Comparison of ENCODE assay signal across 24 cellular contexts in genomic region chr10:13650961-13651360, GRCh38.
"Had no signal": no experiment of that assay in that cellular context is flagged by ENCODE, and none has a peak within 500 bp of the region (broad histone marks: within the 10 kb centered on the region; RNA-seq: fewer than 3 reads in every experiment).

No MANE protein-coding gene starts in this region.

- H3K9me3 ChIP-seq: gastrocnemius medialis, left ventricle myocardium inferior, right atrium auricular region, spleen, thoracic aorta, vagina had no signal

- H3K4me1 ChIP-seq: gastrocnemius medialis, right atrium auricular region, spleen, vagina had no signal

- H3K4me3 Mint-ChIP-seq: activated naive CD4-positive, alpha-beta T cell treated with anti-CD3 and anti-CD28 coated beads for 36 hours; naive B cell had no signal

- H3K27ac ChIP-seq: gastrocnemius medialis, hepatocyte, right atrium auricular region, spleen, thoracic aorta, vagina, VCaP had no signal

- H3K9me3 Mint-ChIP-seq: activated naive CD4-positive, alpha-beta T cell treated with anti-CD3 and anti-CD28 coated beads for 36 hours; naive B cell had no signal

- ATAC-seq: activated CD4-positive, CD25-positive, alpha-beta regulatory T cell treated with anti-CD3 and anti-CD28 coated beads, Interleukin-2, amount 50 U/mL, for 24 hours; gastrocnemius medialis had no signal

- H3K27ac Mint-ChIP-seq: activated naive CD4-positive, alpha-beta T cell treated with anti-CD3 and anti-CD28 coated beads for 36 hours had no signal

- DNase-seq: activated CD4-positive, alpha-beta T cell treated with anti-CD3 and anti-CD28 coated beads for 48 hours; activated CD4-positive, alpha-beta T cell treated with anti-CD3 and anti-CD28 coated beads, Interleukin-2, amount 50 U/mL, for 48 hours; activated CD8-positive, alpha-beta memory T cell treated with anti-CD3 and anti-CD28 coated beads for 24 hours; activated effector memory CD4-positive, alpha-beta T cell treated with anti-CD3 and anti-CD28 coated beads, Interleukin-2, amount 50 U/mL, for 16 hours; activated naive CD4-positive, alpha-beta T cell treated with anti-CD3 and anti-CD28 coated beads for 36 hours; amniotic stem cell; dermis blood vessel endothelial cell; effector CD4-positive, alpha-beta T cell; erythroblast; gastrocnemius medialis; islet precursor cell; left ventricle myocardium inferior; naive B cell; spleen; stimulated activated naive CD4-positive, alpha-beta T cell treated with Interleukin-2 at 50 U/mL for 16 hours; T-helper 1 cell; trophoblast cell had no signal

- H3K27me3 Mint-ChIP-seq: naive B cell had no signal

- H3K4me1 Mint-ChIP-seq: naive B cell had no signal

- H3K4me3 ChIP-seq: gastrocnemius medialis, hepatocyte, left ventricle myocardium inferior, lung, right atrium auricular region, spleen, thoracic aorta, vagina had no signal
